In genomic region chr11:132920391-132921095, GRCh38 we compare ENCODE assay signal across 25 cellular contexts.
"Had no signal": no experiment of that assay in that cellular context is flagged by ENCODE, and none has a peak within 500 bp of the region (broad histone marks: within the 10 kb centered on the region; RNA-seq: fewer than 3 reads in every experiment).

No MANE protein-coding gene starts in this region.

- H3K9me3 ChIP-seq: gastrocnemius medialis, left lung, ovary, psoas muscle, testis, tibial artery, upper lobe of left lung had no signal

- H3K27ac Mint-ChIP-seq: natural killer cell treated with Interleukin-12 subunit alpha and Interleukin-12 subunit beta and Interleukin-15 and Interleukin-18, amount 100 ng/mL, for 72 hours; stimulated activated memory B cell treated with anti-CD40 and anti-IgM and Interleukin-4, amounts not matched to agents 10 μg/mL and 1 μg/mL and 100 μg/mL, for 72 hours had no signal

- H3K4me1 ChIP-seq: gastrocnemius medialis, left lung, psoas muscle, spleen, testis, tibial artery, upper lobe of left lung had no signal

- H3K27me3 Mint-ChIP-seq: natural killer cell treated with Interleukin-12 subunit alpha and Interleukin-12 subunit beta and Interleukin-15 and Interleukin-18, amount 100 ng/mL, for 72 hours; stimulated activated memory B cell treated with anti-CD40 and anti-IgM and Interleukin-4, amounts not matched to agents 10 μg/mL and 1 μg/mL and 100 μg/mL, for 72 hours had no signal

- H3K4me3 Mint-ChIP-seq: natural killer cell treated with Interleukin-12 subunit alpha and Interleukin-12 subunit beta and Interleukin-15 and Interleukin-18, amount 100 ng/mL, for 72 hours; stimulated activated memory B cell treated with anti-CD40 and anti-IgM and Interleukin-4, amounts not matched to agents 10 μg/mL and 1 μg/mL and 100 μg/mL, for 72 hours had no signal

- H3K27me3 ChIP-seq: gastrocnemius medialis, left lung, ovary, spleen, testis, tibial artery, upper lobe of left lung had no signal

- H3K4me1 Mint-ChIP-seq: stimulated activated memory B cell treated with anti-CD40 and anti-IgM and Interleukin-4, amounts not matched to agents 10 μg/mL and 1 μg/mL and 100 μg/mL, for 72 hours had no signal

- H3K36me3 ChIP-seq: gastrocnemius medialis, left lung, ovary, spleen, tibial artery, upper lobe of left lung had no signal

- H3K4me3 ChIP-seq: coronary artery, gastrocnemius medialis, left lung, ovary, psoas muscle, skin epidermis, spleen, testis, tibial artery, upper lobe of left lung had no signal

- H3K27ac ChIP-seq: coronary artery, gastrocnemius medialis, left lung, ovary, psoas muscle, skin epidermis, spleen, testis, tibial artery, upper lobe of left lung had no signal

- H3K36me3 Mint-ChIP-seq: natural killer cell treated with Interleukin-12 subunit alpha and Interleukin-12 subunit beta and Interleukin-15 and Interleukin-18, amount 100 ng/mL, for 72 hours; stimulated activated memory B cell treated with anti-CD40 and anti-IgM and Interleukin-4, amounts not matched to agents 10 μg/mL and 1 μg/mL and 100 μg/mL, for 72 hours had no signal

- ATAC-seq: gastrocnemius medialis; left lung; natural killer cell treated with Interleukin-12 subunit alpha and Interleukin-12 subunit beta and Interleukin-15 and Interleukin-18, amount 100 ng/mL, for 72 hours; psoas muscle; right cardiac atrium; stimulated activated memory B cell treated with anti-CD40 and anti-IgM and Interleukin-4, amounts not matched to agents 10 μg/mL and 1 μg/mL and 100 μg/mL, for 72 hours; stimulated activated naive CD8-positive, alpha-beta T cell treated with anti-CD3 and anti-CD28 coated beads, Interleukin-15, Interleukin-2, amounts not matched to agents 100 U/mL and 50 U/mL, for 24 hours had no signal

- DNase-seq: dermis blood vessel endothelial cell; effector memory CD4-positive, alpha-beta T cell; foreskin fibroblast; gastrocnemius medialis; head of caudate nucleus; kidney; left lung; mesenchymal stem cell; midbrain; nucleus accumbens; ovary; posterior cingulate gyrus; psoas muscle; right cardiac atrium; spleen; stimulated activated CD4-positive, alpha-beta T cell treated with anti-CD3 and anti-CD28 coated beads, Interleukin-4, amount 100 ng/mL, for 4 hours; stimulated activated naive CD8-positive, alpha-beta T cell treated with anti-CD3 and anti-CD28 coated beads, Interleukin-15, Interleukin-2, amounts not matched to agents 100 U/mL and 50 U/mL, for 24 hours; substantia nigra; testis; tibial artery had no signal
